16 cellular contexts compared by ENCODE assay signal in genomic region chr3:15989419-15989818, GRCh38.
DNase-seq lines count a peak whose midpoint lies in the region; ATAC-seq, FAIRE-seq and TF ChIP-seq lines count a peak whose summit lies in the region.
"Had no signal": no experiment of that assay in that cellular context is flagged by ENCODE, and none has a peak within 500 bp of the region (broad histone marks: within the 10 kb centered on the region; RNA-seq: fewer than 3 reads in every experiment).

No MANE protein-coding gene starts in this region.

- H3K9ac ChIP-seq in PC-3 (ENCODE audit: low read length): no peak overlapping the region
- H3K9ac ChIP-seq: BLaER1 had no signal

- BruUV-seq in PC-3 (replicated peaks; lab: Mats Ljungman, UMichigan): no TSS peak

- no peak for ATAC-seq in PC-3
- no peak for ATAC-seq in pancreas
- ATAC-seq: stimulated activated effector memory CD8-positive, alpha-beta T cell treated with anti-CD3 and anti-CD28 coated beads, Interleukin-12 subunit alpha, Interleukin-12 subunit beta, amount 100 ng/mL, for 72 hours had no signal

- WGBS in pancreas, 2 donors: 89 to 94% methylated on average over 1 of the region's 1 CpG

- no peak for FAIRE-seq in pancreas (lab: Jason Lieb, UNC)
- FAIRE-seq: TTC549 had no signal

- in situ Hi-C loops in ACHN (cut with HindIII; ENCODE audit: low pct_ligation_motif_present, low pct_unique_long_range_greater_than_20kb, low sequenced_read_pairs): no loop called here

- H3K4me1 ChIP-seq in PC-3 (ENCODE audit: insufficient read depth, low read length) (no peaks in the 10 kb centered on the region), pancreas (no peaks in the 10 kb centered on the region)
- H3K4me1 ChIP-seq: BLaER1 had no signal

- no peaks in the 10 kb centered on the region for H3K9me2 ChIP-seq in PC-3 (replicated peaks; ENCODE audit: low read length)

- H3K27ac ChIP-seq in 22Rv1: no peak overlapping the region
- no peak overlapping the region for H3K27ac ChIP-seq in PC-3 (ENCODE audit: low read length)
- H3K27ac ChIP-seq in pancreas: no peak overlapping the region
- H3K27ac ChIP-seq: BLaER1, hepatocyte, ovary, RWPE1 had no signal

- no peaks in the 10 kb centered on the region for H3F3A ChIP-seq in PC-3 (ENCODE audit: low read length, unreplicated experiment)

- no peaks in the 10 kb centered on the region for H3K36me3 ChIP-seq in PC-3 (ENCODE audit: low read depth, low read length)
- H3K36me3 ChIP-seq in pancreas: no peaks in the 10 kb centered on the region
- H3K36me3 ChIP-seq: BLaER1, ovary had no signal

- H3K4me2 ChIP-seq in PC-3 (ENCODE audit: low read length): no peak overlapping the region
- H3K4me2 ChIP-seq: BLaER1, hepatocyte had no signal

- DNase-seq in PC-3 (peak; percentile 16), fibroblast of gingiva (ENCODE audit: low read depth) (peak; percentile 55), NCI-H2171 treated with DMSO at 0.1 percent for 48 hours (lab: John Stamatoyannopoulos, UW) (no peak), ACHN (no peak), pancreas (no peak)
- no peak for DNase-seq in activated naive CD4-positive, alpha-beta T cell (lab: John Stamatoyannopoulos, UW)
- DNase-seq: GF-D8, KG1, ovary had no signal

- TF ChIP-seq CTCF in 22Rv1 (IDR thresholded peaks at IDR 0.05) (peak; percentile 45), GM12872 (IDR thresholded peaks at IDR 0.05; ENCODE audit: insufficient read depth, low read depth, low read length) (peak; percentile 43), PC-3 (conservative IDR thresholded peaks at IDR 0.05; ENCODE audit: low read depth, low read length) (peak; percentile 56; the same call in 1 of the 2 replicates), pancreas (IDR thresholded peaks at IDR 0.05) (no peak)

- H3K79me2 ChIP-seq in PC-3 (ENCODE audit: low read length): no peaks in the 10 kb centered on the region
- H3K79me2 ChIP-seq: hepatocyte had no signal

- H3K4me3 ChIP-seq in PC-3 (ENCODE audit: low read length) (no peak overlapping the region), pancreas (no peak overlapping the region)
- H3K4me3 ChIP-seq: BLaER1, hepatocyte, ovary had no signal

- CTCF ChIA-PET in PC-3 (lab: Charles Lee): no interaction called here

- H2AFZ ChIP-seq in PC-3 (ENCODE audit: low read length): no peak overlapping the region
- H2AFZ ChIP-seq: hepatocyte had no signal

- H3K27me3 ChIP-seq in PC-3 (ENCODE audit: low read length): no peaks in the 10 kb centered on the region
- no peaks in the 10 kb centered on the region for H3K27me3 ChIP-seq in pancreas
- H3K27me3 ChIP-seq: BLaER1, hepatocyte, ovary had no signal

- POLR2A ChIA-PET in PC-3 (lab: Charles Lee; ENCODE audit: unreplicated experiment): no interaction called here

- intact Hi-C loops in PC-3 (cut with micrococcal nuclease): loop anchor here (10.0 kb wide), 1 partner anchor 1815 kb away; no protein-coding TSS in a partner anchor
- intact Hi-C loops in pancreas (cut with DNase I): no loop called here

- H4K20me1 ChIP-seq in PC-3 (ENCODE audit: low read length): no peaks in the 10 kb centered on the region
- H4K20me1 ChIP-seq: BLaER1 had no signal

- no peaks in the 10 kb centered on the region for H3K9me3 ChIP-seq in PC-3 (ENCODE audit: low read length)
- H3K9me3 ChIP-seq in pancreas: no peaks in the 10 kb centered on the region
- H3K9me3 ChIP-seq: ovary had no signal

Comparison
In these comparisons a context has a peak if more than half of its experiments do, and no peak if none do; other contexts are left out.
1. CTCF ChIP-seq: peak in 22Rv1 (single experiment), GM12872 (single experiment) and PC-3 (single experiment); none in pancreas (0 of 4).
2. DNase-seq: peak in PC-3 (single experiment) and fibroblast of gingiva (single experiment); none in NCI-H2171 treated with DMSO at 0.1 percent for 48 hours (single experiment), ACHN (single experiment), activated naive CD4-positive, alpha-beta T cell (0 of 4) and pancreas (0 of 6).